In genomic region chr4:153974452-153974851, GRCh38 we compare ENCODE assay signal across 28 cellular contexts.
A peak's percentile ranks its signal among the peaks of the same experiment; 100 is the strongest.
DNase-seq lines count a peak whose midpoint lies in the region; ATAC-seq, FAIRE-seq and TF ChIP-seq lines count a peak whose summit lies in the region.
"Had no signal": no experiment of that assay in that cellular context is flagged by ENCODE, and none has a peak within 500 bp of the region (broad histone marks: within the 10 kb centered on the region; RNA-seq: fewer than 3 reads in every experiment).

No MANE protein-coding gene starts in this region.

- whole genome bisulfite sequencing in A549 (ENCODE audit: missing lambda C conversion rate), result 0% methylated on average over 1 of the region's 1 CpG
- 6% methylated on average over 1 of the region's 1 CpG for WGBS in K562 (ENCODE audit: insufficient coverage, low coverage, missing lambda C conversion rate)

- H3K36me3 ChIP-seq in BLaER1 (no peaks in the 10 kb centered on the region), K562 (ENCODE audit: control insufficient read depth, insufficient read depth, low read length) (no peaks in the 10 kb centered on the region)

- DNase-seq in A549 (ENCODE audit: low read depth in 1 of 2, low spot score in 1 of 2) (no peak), K562 (ENCODE audit: extremely low read depth in 1 of 4, low spot score in 3 of 4) (no peak), osteocyte (ENCODE audit: extremely low spot score, unreplicated experiment) (peak; percentile 62), endothelial cell (ENCODE audit: low spot score) (no peak)
- no peak for DNase-seq in naive thymus-derived CD8-positive, alpha-beta T cell
- DNase-seq: 8988T; AML-193; C1 segment of cervical spinal cord; CD4-positive, alpha-beta memory T cell; CD4-positive, CD25-positive, alpha-beta regulatory T cell; CD8-positive, alpha-beta memory T cell; COR-L47; DMS 273 treated with DMSO at 0.1 percent for 48 hours; DMS153; DMS53; DMS79; DND-41; EL; GDM1 had no signal

- no peaks in the 10 kb centered on the region for H3K27me3 Mint-ChIP-seq in osteocyte (ENCODE audit: unreplicated experiment)
- no peaks in the 10 kb centered on the region for H3K27me3 Mint-ChIP-seq in naive thymus-derived CD8-positive, alpha-beta T cell
- H3K27me3 Mint-ChIP-seq in endothelial cell (ENCODE audit: unreplicated experiment), result peaks cover 3% of the 10 kb centered on the region
- H3K27me3 Mint-ChIP-seq: B cell had no signal

- TF ChIP-seq CTCF in A549 (IDR thresholded peaks at IDR 0.05) (no peak), K562 (IDR thresholded peaks at IDR 0.05 in 2 of 3, conservative IDR thresholded peaks at IDR 0.05 in 1 of 3; ENCODE audit: insufficient read depth in 2 of 3, low read depth in 1 of 3, low read length in 3 of 3) (no peak), osteocyte (IDR thresholded peaks at IDR 0.05) (no peak), endothelial cell (IDR thresholded peaks at IDR 0.05; ENCODE audit: unreplicated experiment) (no peak)

- TF ChIP-seq EP300 in A549 (IDR thresholded peaks at IDR 0.05) (no peak), K562 (IDR thresholded peaks at IDR 0.05; ENCODE audit: low read length) (no peak)

- TF ChIP-seq POLR2A in A549 (IDR thresholded peaks at IDR 0.05; ENCODE audit: low read length) (no peak), K562 (conservative IDR thresholded peaks at IDR 0.05) (no peak)

- H3K27ac ChIP-seq in A549 (no peak overlapping the region), BLaER1 (no peak overlapping the region), K562 (ENCODE audit: extremely low read depth, low read depth, low read length) (no peak overlapping the region)

- H3K4me2 ChIP-seq in A549 (no peak overlapping the region), BLaER1 (no peak overlapping the region), K562 (ENCODE audit: insufficient read depth, low read length) (no peak overlapping the region)

- POLR2A ChIA-PET in A549 (lab: Yijun Ruan, JAX), result no interaction called here
- POLR2A ChIA-PET in K562 (lab: Yijun Ruan, JAX), result no interaction called here
- POLR2A ChIA-PET in naive thymus-derived CD8-positive, alpha-beta T cell (lab: Charles Lee), result no interaction called here

- in situ Hi-C loops in K562 (cut with MboI), result no loop called here

- BruUV-seq in K562 (replicated peaks; lab: Mats Ljungman, UMichigan), result no TSS peak

- H3K9ac ChIP-seq in BLaER1 (no peak overlapping the region), K562 (ENCODE audit: insufficient read depth in 1 of 2, low read depth in 2 of 2, low read length in 2 of 2) (no peak overlapping the region)

- no peaks in the 10 kb centered on the region for H3K9me1 ChIP-seq in K562 (ENCODE audit: control insufficient read depth, insufficient read depth, low read length)

- H3K4me3 ChIP-seq in A549 (no peak overlapping the region), BLaER1 (0 out of 2 replicates have a peak overlapping the region, but pooled peaks have one; percentile 8), K562 (no peak overlapping the region)
- H3K4me3 ChIP-seq: GM12878 had no signal

- H3K27me3 ChIP-seq in BLaER1, result no peaks in the 10 kb centered on the region
- no peaks in the 10 kb centered on the region for H3K27me3 ChIP-seq in K562 (ENCODE audit: control insufficient read depth in 2 of 2, insufficient read depth in 2 of 2, low read length in 2 of 2)

- no peaks in the 10 kb centered on the region for H3K9me3 ChIP-seq in A549
- peaks cover 30% of the 10 kb centered on the region for H3K9me3 ChIP-seq in BLaER1
- no peaks in the 10 kb centered on the region for H3K9me3 ChIP-seq in K562 (replicated peaks; ENCODE audit: control insufficient read depth, insufficient read depth, low read depth, low read length)

- H3K79me2 ChIP-seq in K562 (ENCODE audit: control insufficient read depth, insufficient read depth, low read length), result no peaks in the 10 kb centered on the region

- FAIRE-seq in A549 (lab: Jason Lieb, UNC) (no peak), K562 (lab: Jason Lieb, UNC) (no peak)
- FAIRE-seq: A204.1, GM12878, GM12892, GM18507, GM19239 had no signal

- H3K4me1 Mint-ChIP-seq in osteocyte (ENCODE audit: unreplicated experiment) (peaks cover 16% of the 10 kb centered on the region), endothelial cell (ENCODE audit: unreplicated experiment) (no peaks in the 10 kb centered on the region)
- H3K4me1 Mint-ChIP-seq in naive thymus-derived CD8-positive, alpha-beta T cell, result no peaks in the 10 kb centered on the region
- H3K4me1 Mint-ChIP-seq: B cell; CD14-positive monocyte; CD4-positive, alpha-beta memory T cell; CD4-positive, CD25-positive, alpha-beta regulatory T cell; CD8-positive, alpha-beta memory T cell had no signal

- H2AFZ ChIP-seq in K562 (ENCODE audit: low read depth, low read length), result no peak overlapping the region

- H3K9me3 Mint-ChIP-seq in osteocyte (ENCODE audit: unreplicated experiment), result peaks cover 25% of the 10 kb centered on the region
- H3K9me3 Mint-ChIP-seq in naive thymus-derived CD8-positive, alpha-beta T cell, result peaks cover 10 to 39% (median 31%) of the 10 kb centered on the region in 9 donors
- peaks cover 8% of the 10 kb centered on the region for H3K9me3 Mint-ChIP-seq in endothelial cell (ENCODE audit: unreplicated experiment)

- H3K4me1 ChIP-seq in A549 (no peaks in the 10 kb centered on the region), BLaER1 (no peaks in the 10 kb centered on the region), K562 (replicated peaks in 1 of 2; ENCODE audit: control insufficient read depth in 2 of 2, insufficient read depth in 2 of 2, low read length in 2 of 2) (no peaks in the 10 kb centered on the region)

- H4K20me1 ChIP-seq in BLaER1 (no peaks in the 10 kb centered on the region), K562 (replicated peaks; ENCODE audit: control insufficient read depth, insufficient read depth, low read length) (no peaks in the 10 kb centered on the region)

- H3K36me3 Mint-ChIP-seq in osteocyte (ENCODE audit: unreplicated experiment) (peaks cover 8% of the 10 kb centered on the region), endothelial cell (ENCODE audit: low read depth, unreplicated experiment) (peaks cover 8% of the 10 kb centered on the region)
- peaks cover 0 to 22% (median 5%) of the 10 kb centered on the region in 3 donors for H3K36me3 Mint-ChIP-seq in naive thymus-derived CD8-positive, alpha-beta T cell
- H3K36me3 Mint-ChIP-seq: CD14-positive monocyte; CD4-positive, CD25-positive, alpha-beta regulatory T cell had no signal

- no peak for ATAC-seq in A549
- no peak for ATAC-seq in K562
- ATAC-seq in naive thymus-derived CD8-positive, alpha-beta T cell, result no peak
- no peak for ATAC-seq in GM19023 (IDR thresholded peaks at IDR 0.05; ENCODE audit: unreplicated experiment)
- ATAC-seq: GM12878 had no signal

- intact Hi-C loops in K562 (cut with micrococcal nuclease), result no loop called here

- no peak overlapping the region for H3K4me3 Mint-ChIP-seq in osteocyte (ENCODE audit: unreplicated experiment)
- H3K4me3 Mint-ChIP-seq in naive thymus-derived CD8-positive, alpha-beta T cell, result no peak overlapping the region
- no peak overlapping the region for H3K4me3 Mint-ChIP-seq in endothelial cell (ENCODE audit: unreplicated experiment)
- H3K4me3 Mint-ChIP-seq: B cell; CD14-positive monocyte; CD4-positive, alpha-beta memory T cell; CD4-positive, CD25-positive, alpha-beta regulatory T cell; CD8-positive, alpha-beta memory T cell had no signal

- CTCF ChIA-PET in A549 (lab: Yijun Ruan, JAX), result no interaction called here
- CTCF ChIA-PET in K562 (lab: Yijun Ruan, JAX; ENCODE audit: low intra/inter-chr PET ratio), result no interaction called here

- H3K27ac Mint-ChIP-seq in osteocyte (ENCODE audit: unreplicated experiment) (no peak overlapping the region), endothelial cell (ENCODE audit: unreplicated experiment) (no peak overlapping the region)
- no peak overlapping the region for H3K27ac Mint-ChIP-seq in naive thymus-derived CD8-positive, alpha-beta T cell
- H3K27ac Mint-ChIP-seq: B cell; CD14-positive monocyte; CD4-positive, alpha-beta memory T cell; CD4-positive, CD25-positive, alpha-beta regulatory T cell had no signal

- TF ChIP-seq RAD21 in A549 (conservative IDR thresholded peaks at IDR 0.05 in 1 of 2, IDR thresholded peaks at IDR 0.05 in 1 of 2), result no peak
- TF ChIP-seq RAD21 in K562 (CRISPR knock-in tag; conservative IDR thresholded peaks at IDR 0.05 in 1 of 2, IDR thresholded peaks at IDR 0.05 in 1 of 2), result no peak

TF ChIP-seq in A549, 52 proteins besides CTCF, POLR2A, EP300 and RAD21:
- TF ChIP-seq EHF (CRISPR knock-in tag; IDR thresholded peaks at IDR 0.05) (no peak), PHF8 (IDR thresholded peaks at IDR 0.05; ENCODE audit: borderline replicate concordance, low read depth) (no peak), HDAC2 (IDR thresholded peaks at IDR 0.05) (no peak), ZFP36 (IDR thresholded peaks at IDR 0.05; ENCODE audit: borderline replicate concordance, partially characterized antibody) (peak; percentile 25)

TF ChIP-seq in K562, 482 proteins besides CTCF, POLR2A, EP300 and RAD21 (continues in another document):
- TF ChIP-seq HNRNPL (IDR thresholded peaks at IDR 0.05; ENCODE audit: low read depth, low read length), result no peak
- no peak for TF ChIP-seq GTF3C2 (IDR thresholded peaks at IDR 0.05; ENCODE audit: borderline replicate concordance, extremely low read depth, insufficient read length)
- TF ChIP-seq ZFP36 (IDR thresholded peaks at IDR 0.05; ENCODE audit: low read depth, low read length, partially characterized antibody), result peak; percentile 70
- TF ChIP-seq ZNF57 (CRISPR knock-in tag; IDR thresholded peaks at IDR 0.05), result no peak
- no peak for TF ChIP-seq ZNF551 (CRISPR knock-in tag; IDR thresholded peaks at IDR 0.05)

Comparison
In these comparisons a context has a peak if more than half of its experiments do, and no peak if none do; other contexts are left out.
1. Of the 35 proteins assayed by ChIP-seq in both K562 and A549: peak only in K562: none; only in A549: none; in both: ZFP36; in neither: 34.